2 cellular contexts compared by ENCODE assay signal in the genomic region with DNA sequence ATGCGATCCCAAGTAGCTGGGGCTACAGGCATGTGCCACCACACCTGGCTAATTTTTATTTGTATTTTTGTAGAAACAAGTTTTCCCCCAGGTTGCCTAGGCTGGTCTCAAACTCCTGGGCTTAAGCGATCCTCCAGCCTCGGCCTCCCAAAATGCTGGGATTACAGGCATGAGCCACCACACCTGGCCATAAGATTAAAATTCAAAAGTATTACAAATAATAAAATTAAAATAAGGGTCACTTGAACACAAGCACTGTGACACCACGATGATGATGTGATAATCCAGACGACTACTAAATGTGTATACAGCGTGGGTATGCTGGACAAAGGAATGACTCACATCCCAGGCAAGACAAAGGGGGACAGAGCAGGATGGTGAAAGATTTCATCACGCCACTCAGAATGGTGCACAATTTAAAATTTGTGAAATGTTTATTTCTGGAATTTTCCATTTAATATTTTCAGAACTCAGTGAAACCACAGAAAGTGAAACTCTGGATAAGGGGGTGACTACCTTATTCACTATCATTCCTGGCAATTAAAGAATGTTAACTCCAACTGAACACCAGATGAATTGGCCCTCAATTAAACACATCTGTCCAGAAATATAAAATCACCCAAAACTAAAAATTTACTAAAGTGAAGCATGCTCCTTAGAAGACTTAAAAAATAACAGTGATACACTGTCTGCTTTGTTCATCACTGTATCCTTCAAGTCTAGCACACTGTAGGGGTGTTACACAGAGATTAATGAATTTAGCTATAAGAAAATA.
TF ChIP-seq lines count a peak whose summit lies in the region.

No MANE protein-coding gene starts in this region.

TF ChIP-seq in HCT116, 20 proteins besides CTCF, POLR2A, EP300 and RAD21:
- TF ChIP-seq SP1 (IDR thresholded peaks at IDR 0.05; ENCODE audit: low read depth), result peak; percentile 68
- no peak for TF ChIP-seq EZH2 (IDR thresholded peaks at IDR 0.05)
- TF ChIP-seq JUND (IDR thresholded peaks at IDR 0.05), result peak; percentile 87
- no peak for TF ChIP-seq EZH2phosphoT487 (IDR thresholded peaks at IDR 0.05; ENCODE audit: borderline replicate concordance)
- TF ChIP-seq CBX3 (IDR thresholded peaks at IDR 0.05; ENCODE audit: low read depth), result no peak
- TF ChIP-seq ELF1 (IDR thresholded peaks at IDR 0.05; ENCODE audit: borderline replicate concordance, low read depth), result no peak; the same call in 1 of the 2 replicates
- 0 out of 2 replicates have a peak, but pooled peaks have one; percentile 22 for TF ChIP-seq SIN3A (IDR thresholded peaks at IDR 0.05; ENCODE audit: low read depth)
- TF ChIP-seq, protein P1, sequence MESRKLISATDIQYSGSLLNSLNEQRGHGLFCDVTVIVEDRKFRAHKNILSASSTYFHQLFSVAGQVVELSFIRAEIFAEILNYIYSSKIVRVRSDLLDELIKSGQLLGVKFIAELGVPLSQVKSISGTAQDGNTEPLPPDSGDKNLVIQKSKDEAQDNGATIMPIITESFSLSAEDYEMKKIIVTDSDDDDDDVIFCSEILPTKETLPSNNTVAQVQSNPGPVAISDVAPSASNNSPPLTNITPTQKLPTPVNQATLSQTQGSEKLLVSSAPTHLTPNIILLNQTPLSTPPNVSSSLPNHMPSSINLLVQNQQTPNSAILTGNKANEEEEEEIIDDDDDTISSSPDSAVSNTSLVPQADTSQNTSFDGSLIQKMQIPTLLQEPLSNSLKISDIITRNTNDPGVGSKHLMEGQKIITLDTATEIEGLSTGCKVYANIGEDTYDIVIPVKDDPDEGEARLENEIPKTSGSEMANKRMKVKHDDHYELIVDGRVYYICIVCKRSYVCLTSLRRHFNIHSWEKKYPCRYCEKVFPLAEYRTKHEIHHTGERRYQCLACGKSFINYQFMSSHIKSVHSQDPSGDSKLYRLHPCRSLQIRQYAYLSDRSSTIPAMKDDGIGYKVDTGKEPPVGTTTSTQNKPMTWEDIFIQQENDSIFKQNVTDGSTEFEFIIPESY (IDR thresholded peaks at IDR 0.05; ENCODE audit: extremely low read depth, insufficient replicate concordance, low read length), result no peak
- TF ChIP-seq YY1 (IDR thresholded peaks at IDR 0.05; ENCODE audit: extremely low read depth, insufficient replicate concordance, low read depth, low read length), result no peak
- TF ChIP-seq, protein P2, sequence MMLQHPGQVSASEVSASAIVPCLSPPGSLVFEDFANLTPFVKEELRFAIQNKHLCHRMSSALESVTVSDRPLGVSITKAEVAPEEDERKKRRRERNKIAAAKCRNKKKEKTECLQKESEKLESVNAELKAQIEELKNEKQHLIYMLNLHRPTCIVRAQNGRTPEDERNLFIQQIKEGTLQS (IDR thresholded peaks at IDR 0.05), result peak; percentile 17; the same call in 1 of the 2 replicates
- peak; percentile 85 for TF ChIP-seq FOSL1 (IDR thresholded peaks at IDR 0.05; ENCODE audit: low read depth)
- no peak; the same call in 1 of the 2 replicates for TF ChIP-seq SRF (IDR thresholded peaks at IDR 0.05; ENCODE audit: low read depth)
- TF ChIP-seq CEBPB (IDR thresholded peaks at IDR 0.05; ENCODE audit: low read depth), result peak; percentile 86
- TF ChIP-seq TCF7L2 (IDR thresholded peaks at IDR 0.05; ENCODE audit: borderline replicate concordance, extremely low read depth, insufficient read depth, insufficient read length), result no peak
- TF ChIP-seq, protein P3, sequence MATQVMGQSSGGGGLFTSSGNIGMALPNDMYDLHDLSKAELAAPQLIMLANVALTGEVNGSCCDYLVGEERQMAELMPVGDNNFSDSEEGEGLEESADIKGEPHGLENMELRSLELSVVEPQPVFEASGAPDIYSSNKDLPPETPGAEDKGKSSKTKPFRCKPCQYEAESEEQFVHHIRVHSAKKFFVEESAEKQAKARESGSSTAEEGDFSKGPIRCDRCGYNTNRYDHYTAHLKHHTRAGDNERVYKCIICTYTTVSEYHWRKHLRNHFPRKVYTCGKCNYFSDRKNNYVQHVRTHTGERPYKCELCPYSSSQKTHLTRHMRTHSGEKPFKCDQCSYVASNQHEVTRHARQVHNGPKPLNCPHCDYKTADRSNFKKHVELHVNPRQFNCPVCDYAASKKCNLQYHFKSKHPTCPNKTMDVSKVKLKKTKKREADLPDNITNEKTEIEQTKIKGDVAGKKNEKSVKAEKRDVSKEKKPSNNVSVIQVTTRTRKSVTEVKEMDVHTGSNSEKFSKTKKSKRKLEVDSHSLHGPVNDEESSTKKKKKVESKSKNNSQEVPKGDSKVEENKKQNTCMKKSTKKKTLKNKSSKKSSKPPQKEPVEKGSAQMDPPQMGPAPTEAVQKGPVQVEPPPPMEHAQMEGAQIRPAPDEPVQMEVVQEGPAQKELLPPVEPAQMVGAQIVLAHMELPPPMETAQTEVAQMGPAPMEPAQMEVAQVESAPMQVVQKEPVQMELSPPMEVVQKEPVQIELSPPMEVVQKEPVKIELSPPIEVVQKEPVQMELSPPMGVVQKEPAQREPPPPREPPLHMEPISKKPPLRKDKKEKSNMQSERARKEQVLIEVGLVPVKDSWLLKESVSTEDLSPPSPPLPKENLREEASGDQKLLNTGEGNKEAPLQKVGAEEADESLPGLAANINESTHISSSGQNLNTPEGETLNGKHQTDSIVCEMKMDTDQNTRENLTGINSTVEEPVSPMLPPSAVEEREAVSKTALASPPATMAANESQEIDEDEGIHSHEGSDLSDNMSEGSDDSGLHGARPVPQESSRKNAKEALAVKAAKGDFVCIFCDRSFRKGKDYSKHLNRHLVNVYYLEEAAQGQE (IDR thresholded peaks at IDR 0.05; ENCODE audit: low read depth), result no peak
- no peak for TF ChIP-seq EGR1 (IDR thresholded peaks at IDR 0.05; ENCODE audit: low read depth)
- TF ChIP-seq, protein P4, sequence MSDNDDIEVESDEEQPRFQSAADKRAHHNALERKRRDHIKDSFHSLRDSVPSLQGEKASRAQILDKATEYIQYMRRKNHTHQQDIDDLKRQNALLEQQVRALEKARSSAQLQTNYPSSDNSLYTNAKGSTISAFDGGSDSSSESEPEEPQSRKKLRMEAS (IDR thresholded peaks at IDR 0.05), result peak; percentile 76
- no peak for TF ChIP-seq ZNF274 (IDR thresholded peaks at IDR 0.05; ENCODE audit: low read depth, low read length)
- no peak for TF ChIP-seq ZFX (IDR thresholded peaks at IDR 0.05)
- TF ChIP-seq POLR2AphosphoS5 (IDR thresholded peaks at IDR 0.05; ENCODE audit: low read depth, low read length), result peak; percentile 66

TF ChIP-seq in H1, 55 proteins besides CTCF, POLR2A, EP300 and RAD21:
- TF ChIP-seq YY1 (IDR thresholded peaks at IDR 0.05; ENCODE audit: low read depth, low read length), result no peak
- TF ChIP-seq JUND (IDR thresholded peaks at IDR 0.05; ENCODE audit: low read length), result peak; percentile 19; the same call in 1 of the 2 replicates
TF ChIP-seq in H1: peak in this region for 1.
